Comparison of ENCODE assay signal across 31 cellular contexts in genomic region chr11:84887055-84887629, GRCh38.
DNase-seq lines count a peak whose midpoint lies in the region; ATAC-seq and TF ChIP-seq lines count a peak whose summit lies in the region.
"Had no signal": no experiment of that assay in that cellular context is flagged by ENCODE, and none has a peak within 500 bp of the region (broad histone marks: within the 10 kb centered on the region; RNA-seq: fewer than 3 reads in every experiment).

No MANE protein-coding gene starts in this region.

- in situ Hi-C loops in brain microvascular endothelial cell (cut with HindIII; ENCODE audit: low pct_ligation_motif_present, low sequenced_read_pairs): no loop called here

- peaks cover 16% of the 10 kb centered on the region for H3K9me3 Mint-ChIP-seq in activated CD8-positive, alpha-beta T cell treated with anti-CD3 and anti-CD28 coated beads for 36 hours
- H3K9me3 Mint-ChIP-seq: stimulated activated memory B cell treated with anti-CD40 and anti-IgM and Interleukin-4, amounts not matched to agents 10 μg/mL and 1 μg/mL and 100 μg/mL, for 72 hours had no signal

- H3K79me2 ChIP-seq in DOHH2 (ENCODE audit: control insufficient read depth, low read length): no peaks in the 10 kb centered on the region
- no peaks in the 10 kb centered on the region for H3K79me2 ChIP-seq in osteoblast (ENCODE audit: insufficient read depth, low read length)

- intact Hi-C loops in activated CD8-positive, alpha-beta T cell treated with anti-CD3 and anti-CD28 coated beads for 36 hours (cut with micrococcal nuclease): no loop called here

- POLR2A ChIA-PET in activated CD8-positive, alpha-beta T cell treated with anti-CD3 and anti-CD28 coated beads for 36 hours (lab: Charles Lee): no interaction called here

- H3K4me2 ChIP-seq in DOHH2 (ENCODE audit: low read length): peak overlapping the region; percentile 21
- H3K4me2 ChIP-seq in osteoblast (ENCODE audit: insufficient read depth, low read length): peak overlapping the region; percentile 41

- DNase-seq in LHCN-M2 (ENCODE audit: low read depth) (peak; percentile 11), choroid plexus epithelial cell (ENCODE audit: low read depth) (peak; percentile 31), osteoblast (ENCODE audit: insufficient read length, low spot score, missing footprints) (peak; percentile 49), brain microvascular endothelial cell (no peak)
- DNase-seq in activated CD8-positive, alpha-beta T cell treated with anti-CD3 and anti-CD28 coated beads for 36 hours: no peak
- DNase-seq: activated CD4-positive, alpha-beta T cell treated with anti-CD3 and anti-CD28 coated beads for 1 hour; activated effector memory CD4-positive, alpha-beta T cell treated with anti-CD3 and anti-CD28 coated beads, Interleukin-2, amount 50 U/mL, for 16 hours; body of pancreas; CD4-positive, alpha-beta memory T cell; effector memory CD4-positive, alpha-beta T cell; GF-D8; H7; islet precursor cell; MG63; NCI-H1417 treated with DMSO at 0.1 percent for 48 hours; NCI-H2107; NCI-H446 treated with DMSO at 0.1 percent for 48 hours; ovary; retina; SJCRH30; spleen; stimulated activated CD4-positive, alpha-beta T cell treated with anti-CD3 and anti-CD28 coated beads, Interleukin-2, amount 100 ng/mL, for 48 hours; T-helper 1 cell; uterus had no signal

- H3K36me3 ChIP-seq in DOHH2 (ENCODE audit: control insufficient read depth, low read length) (no peaks in the 10 kb centered on the region), osteoblast (ENCODE audit: insufficient read depth, low read length) (no peaks in the 10 kb centered on the region), brain microvascular endothelial cell (replicated peaks) (no peaks in the 10 kb centered on the region)
- H3K36me3 ChIP-seq: MG63, ovary, SJCRH30, spleen, thoracic aorta, uterus had no signal

- CTCF ChIA-PET in activated CD8-positive, alpha-beta T cell treated with anti-CD3 and anti-CD28 coated beads for 36 hours (lab: Charles Lee): no interaction called here

- no peaks in the 10 kb centered on the region for H3K9me2 ChIP-seq in DOHH2 (replicated peaks; ENCODE audit: control insufficient read depth, low read length)

- no peak overlapping the region for H3K27ac Mint-ChIP-seq in activated CD8-positive, alpha-beta T cell treated with anti-CD3 and anti-CD28 coated beads for 36 hours
- H3K27ac Mint-ChIP-seq: CD4-positive, alpha-beta memory T cell; natural killer cell treated with Interleukin-12 subunit alpha and Interleukin-12 subunit beta and Interleukin-15 and Interleukin-18, amount 100 ng/mL, for 72 hours; stimulated activated memory B cell treated with anti-CD40 and anti-IgM and Interleukin-4, amounts not matched to agents 10 μg/mL and 1 μg/mL and 100 μg/mL, for 72 hours had no signal

- H3K4me1 Mint-ChIP-seq in activated CD8-positive, alpha-beta T cell treated with anti-CD3 and anti-CD28 coated beads for 36 hours (ENCODE audit: low read depth): no peaks in the 10 kb centered on the region
- H3K4me1 Mint-ChIP-seq: CD4-positive, alpha-beta memory T cell; stimulated activated memory B cell treated with anti-CD40 and anti-IgM and Interleukin-4, amounts not matched to agents 10 μg/mL and 1 μg/mL and 100 μg/mL, for 72 hours had no signal

- H2AFZ ChIP-seq in osteoblast (ENCODE audit: low read length): peak overlapping the region; percentile 72

- H3K27me3 ChIP-seq in DOHH2 (ENCODE audit: control insufficient read depth, low read length) (no peaks in the 10 kb centered on the region), osteoblast (ENCODE audit: insufficient read depth, low read length) (no peaks in the 10 kb centered on the region), brain microvascular endothelial cell (replicated peaks) (no peaks in the 10 kb centered on the region)
- H3K27me3 ChIP-seq: body of pancreas, MG63, ovary, SJCRH30, spleen, uterus had no signal

- no peak for ATAC-seq in HG03469 (IDR thresholded peaks at IDR 0.05; ENCODE audit: unreplicated experiment)
- ATAC-seq in activated CD8-positive, alpha-beta T cell treated with anti-CD3 and anti-CD28 coated beads for 36 hours: no peak
- ATAC-seq: body of pancreas; esophagus mucosa; natural killer cell treated with Interleukin-12 subunit alpha and Interleukin-12 subunit beta and Interleukin-15 and Interleukin-18, amount 100 ng/mL, for 72 hours; Panc1; stimulated activated memory B cell treated with anti-CD40 and anti-IgM and Interleukin-4, amounts not matched to agents 10 μg/mL and 1 μg/mL and 100 μg/mL, for 72 hours had no signal

- H3K36me3 Mint-ChIP-seq in activated CD8-positive, alpha-beta T cell treated with anti-CD3 and anti-CD28 coated beads for 36 hours (ENCODE audit: low read depth): no peaks in the 10 kb centered on the region
- H3K36me3 Mint-ChIP-seq: CD4-positive, alpha-beta memory T cell; natural killer cell treated with Interleukin-12 subunit alpha and Interleukin-12 subunit beta and Interleukin-15 and Interleukin-18, amount 100 ng/mL, for 72 hours; stimulated activated memory B cell treated with anti-CD40 and anti-IgM and Interleukin-4, amounts not matched to agents 10 μg/mL and 1 μg/mL and 100 μg/mL, for 72 hours had no signal

- no peaks in the 10 kb centered on the region for H3K9me3 ChIP-seq in DOHH2 (ENCODE audit: control insufficient read depth, insufficient read depth, low read length)
- H3K9me3 ChIP-seq in osteoblast (ENCODE audit: low read depth, low read length): no peaks in the 10 kb centered on the region
- H3K9me3 ChIP-seq: body of pancreas, MG63, ovary, SJCRH30, thoracic aorta, uterus had no signal

- H3K4me3 ChIP-seq in DOHH2 (ENCODE audit: low read length) (no peak overlapping the region), choroid plexus epithelial cell (ENCODE audit: low read depth, low read length) (no peak overlapping the region), osteoblast (ENCODE audit: insufficient read depth, low read length) (peak overlapping the region; percentile 23), brain microvascular endothelial cell (ENCODE audit: low read depth, low read length) (no peak overlapping the region)
- H3K4me3 ChIP-seq: body of pancreas, MG63, ovary, SJCRH30, thoracic aorta, uterus had no signal

- no peak overlapping the region for H3K4me3 Mint-ChIP-seq in activated CD8-positive, alpha-beta T cell treated with anti-CD3 and anti-CD28 coated beads for 36 hours
- H3K4me3 Mint-ChIP-seq: CD4-positive, alpha-beta memory T cell; natural killer cell treated with Interleukin-12 subunit alpha and Interleukin-12 subunit beta and Interleukin-15 and Interleukin-18, amount 100 ng/mL, for 72 hours; stimulated activated memory B cell treated with anti-CD40 and anti-IgM and Interleukin-4, amounts not matched to agents 10 μg/mL and 1 μg/mL and 100 μg/mL, for 72 hours had no signal

- no peaks in the 10 kb centered on the region for H3K27me3 Mint-ChIP-seq in activated CD8-positive, alpha-beta T cell treated with anti-CD3 and anti-CD28 coated beads for 36 hours
- H3K27me3 Mint-ChIP-seq: CD4-positive, alpha-beta memory T cell; natural killer cell treated with Interleukin-12 subunit alpha and Interleukin-12 subunit beta and Interleukin-15 and Interleukin-18, amount 100 ng/mL, for 72 hours; stimulated activated memory B cell treated with anti-CD40 and anti-IgM and Interleukin-4, amounts not matched to agents 10 μg/mL and 1 μg/mL and 100 μg/mL, for 72 hours had no signal

- H4K20me1 ChIP-seq in DOHH2 (ENCODE audit: control insufficient read depth, insufficient read depth, low read depth, low read length): no peaks in the 10 kb centered on the region
- no peaks in the 10 kb centered on the region for H4K20me1 ChIP-seq in osteoblast (ENCODE audit: insufficient read depth, low read length)

- peaks cover 11% of the 10 kb centered on the region for H3K4me1 ChIP-seq in DOHH2 (ENCODE audit: control insufficient read depth, low read length)
- H3K4me1 ChIP-seq in osteoblast (ENCODE audit: insufficient read depth, low read length): peaks cover 4% of the 10 kb centered on the region
- H3K4me1 ChIP-seq: body of pancreas, SJCRH30, spleen, uterus had no signal

- no peaks in the 10 kb centered on the region for H3F3A ChIP-seq in DOHH2 (ENCODE audit: control insufficient read depth, insufficient read depth)

- H3K27ac ChIP-seq in DOHH2 (ENCODE audit: low read depth, low read length) (no peak overlapping the region), osteoblast (ENCODE audit: low read depth, low read length) (no peak overlapping the region), brain microvascular endothelial cell (no peak overlapping the region)
- H3K27ac ChIP-seq: body of pancreas, ovary, SJCRH30, thoracic aorta, uterus had no signal

- no peak for TF ChIP-seq CTCF in DOHH2 (IDR thresholded peaks at IDR 0.05; ENCODE audit: low read depth, low read length, poor library complexity, severe bottlenecking)
- no peak for TF ChIP-seq CTCF in choroid plexus epithelial cell (conservative IDR thresholded peaks at IDR 0.05; ENCODE audit: low read depth, low read length)
- TF ChIP-seq CTCF in osteoblast (IDR thresholded peaks at IDR 0.05; ENCODE audit: extremely low read depth, low read depth, low read length): no peak
- TF ChIP-seq CTCF in activated CD8-positive, alpha-beta T cell treated with anti-CD3 and anti-CD28 coated beads for 36 hours (IDR thresholded peaks at IDR 0.05): no peak
- no peak for TF ChIP-seq CTCF in brain microvascular endothelial cell (IDR thresholded peaks at IDR 0.05; ENCODE audit: low read depth, low read length, missing control alignments)

Comparison
In these comparisons a context has a peak if more than half of its experiments do, and no peak if none do; other contexts are left out.
1. DNase-seq: peak in LHCN-M2 (single experiment), choroid plexus epithelial cell (single experiment) and osteoblast (single experiment); none in activated CD8-positive, alpha-beta T cell treated with anti-CD3 and anti-CD28 coated beads for 36 hours (single experiment) and brain microvascular endothelial cell (single experiment).